In the genomic region with DNA sequence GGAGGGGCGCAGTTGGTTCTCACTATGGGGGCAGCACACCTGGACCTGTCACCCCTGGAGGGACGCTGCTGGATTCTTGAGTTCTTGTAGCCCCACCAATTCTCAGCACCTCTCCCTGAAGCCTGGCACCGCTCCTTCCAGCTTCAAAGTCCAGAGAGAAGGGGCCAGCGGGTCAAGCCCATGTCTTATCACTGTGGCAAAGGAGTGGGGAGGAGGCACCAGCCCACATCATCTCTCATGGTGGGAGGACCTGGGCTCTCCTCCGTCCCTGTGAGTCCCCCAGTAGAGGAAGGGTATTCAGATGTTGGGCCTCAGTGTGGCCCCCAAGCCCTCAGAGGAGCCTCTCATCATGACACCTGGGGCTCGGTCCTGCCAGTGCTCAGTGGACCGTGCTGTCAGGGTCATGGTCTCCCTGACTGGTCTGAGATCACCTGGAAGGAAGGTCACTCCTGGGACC, we compare ENCODE assay signal across 12 cellular contexts.
DNase-seq lines count a peak whose midpoint lies in the region; ATAC-seq, FAIRE-seq and TF ChIP-seq lines count a peak whose summit lies in the region.
"Had no signal": no experiment of that assay in that cellular context is flagged by ENCODE, and none has a peak within 500 bp of the region (broad histone marks: within the 10 kb centered on the region; RNA-seq: fewer than 3 reads in every experiment).

No MANE protein-coding gene starts in this region.

- no peaks in the 10 kb centered on the region for H3K36me3 ChIP-seq in SK-N-SH (replicated peaks in 1 of 2; ENCODE audit: control insufficient read depth in 1 of 2, insufficient read depth in 2 of 2, low read length in 1 of 2)
- no peaks in the 10 kb centered on the region for H3K36me3 ChIP-seq in cardiac muscle cell
- H3K36me3 ChIP-seq in pancreas, result no peaks in the 10 kb centered on the region
- no peaks in the 10 kb centered on the region for H3K36me3 ChIP-seq in vagina
- H3K36me3 ChIP-seq: ovary had no signal

- no peak for TF ChIP-seq RAD21 in SK-N-SH (IDR thresholded peaks at IDR 0.05; ENCODE audit: low read length)

- H3K4me2 ChIP-seq in SK-N-SH, result peak overlapping the region; percentile 66

- H3K27me3 ChIP-seq in SK-N-SH (ENCODE audit: insufficient read depth), result no peaks in the 10 kb centered on the region
- no peaks in the 10 kb centered on the region for H3K27me3 ChIP-seq in cardiac muscle cell
- H3K27me3 ChIP-seq in pancreas, result no peaks in the 10 kb centered on the region
- H3K27me3 ChIP-seq in vagina, result no peaks in the 10 kb centered on the region
- H3K27me3 ChIP-seq: ovary had no signal

- H3K9me2 ChIP-seq in SK-N-SH, result no peaks in the 10 kb centered on the region

- CTCF ChIA-PET in SK-N-SH (lab: Yijun Ruan, JAX), result interaction anchor here (1.2 kb wide), 1 partner anchor 67 kb away, joined by 4 read pairs; the partner anchor contains the start of gene HS1BP3
- CTCF ChIA-PET in activated CD4-positive, alpha-beta T cell treated with anti-CD3 and anti-CD28 coated beads for 36 hours (lab: Charles Lee), result no interaction called here

- DNase-seq in SK-N-SH (no peak), cardiac muscle cell (ENCODE audit: low read depth in 1 of 2, low spot score in 1 of 2) (no peak), pancreas (peak in 1 of 6 donors; percentile 34), vagina (ENCODE audit: extremely low spot score in 2 of 2) (no peak), Ammon's horn (ENCODE audit: low spot score) (no peak), midbrain (lab: John Stamatoyannopoulos, UW) (no peak)
- DNase-seq in activated CD4-positive, alpha-beta T cell treated with anti-CD3 and anti-CD28 coated beads for 36 hours, result no peak
- DNase-seq: activated T-cell treated with anti-CD3 and anti-CD28 coated beads, Interleukin-2, amount 50 U/mL, for 72 hours; NCI-H1105 treated with DMSO at 0.1 percent for 48 hours had no signal

- no peaks in the 10 kb centered on the region for H4K20me1 ChIP-seq in SK-N-SH (ENCODE audit: insufficient read depth)

- no peak overlapping the region for H3K4me3 ChIP-seq in SK-N-SH (ENCODE audit: low read depth in 2 of 2, low read length in 1 of 2)
- no peak overlapping the region for H3K4me3 ChIP-seq in cardiac muscle cell
- no peak overlapping the region for H3K4me3 ChIP-seq in pancreas
- H3K4me3 ChIP-seq in vagina, result no peak overlapping the region
- H3K4me3 ChIP-seq: ovary had no signal

- no peaks in the 10 kb centered on the region for H3K9me3 Mint-ChIP-seq in activated CD4-positive, alpha-beta T cell treated with anti-CD3 and anti-CD28 coated beads for 36 hours (ENCODE audit: low read depth)
- H3K9me3 Mint-ChIP-seq: activated T-cell treated with anti-CD3 and anti-CD28 coated beads, Interleukin-2, amount 50 U/mL, for 72 hours had no signal

- no peaks in the 10 kb centered on the region for H3K36me3 Mint-ChIP-seq in activated CD4-positive, alpha-beta T cell treated with anti-CD3 and anti-CD28 coated beads for 36 hours (ENCODE audit: low read depth)

- no peak for ATAC-seq in SK-N-SH treated with all-trans-retinoic acid at 6 μM for 48 hours
- ATAC-seq in pancreas, result no peak
- ATAC-seq in activated CD4-positive, alpha-beta T cell treated with anti-CD3 and anti-CD28 coated beads for 36 hours, result no peak
- ATAC-seq: activated T-cell treated with anti-CD3 and anti-CD28 coated beads, Interleukin-2, amount 50 U/mL, for 72 hours had no signal

- H3K9me3 ChIP-seq in SK-N-SH (no peaks in the 10 kb centered on the region), cardiac muscle cell (ENCODE audit: low read depth) (no peaks in the 10 kb centered on the region), pancreas (no peaks in the 10 kb centered on the region), vagina (no peaks in the 10 kb centered on the region)
- H3K9me3 ChIP-seq: ovary had no signal

- POLR2A ChIA-PET in SK-N-SH (lab: Yijun Ruan, JAX), result interaction anchor here (3.0 kb wide), 1 partner anchor 136 kb away, joined by 9 read pairs; the partner anchor contains the start of gene RHOB
- POLR2A ChIA-PET in activated CD4-positive, alpha-beta T cell treated with anti-CD3 and anti-CD28 coated beads for 36 hours (lab: Charles Lee), result no interaction called here

- FAIRE-seq in pancreas (lab: Jason Lieb, UNC), result no peak

- no peak for TF ChIP-seq EP300 in SK-N-SH (IDR thresholded peaks at IDR 0.05; ENCODE audit: borderline replicate concordance in 1 of 2, low read depth in 1 of 2, low read length in 1 of 2)

- H3K27ac Mint-ChIP-seq in activated CD4-positive, alpha-beta T cell treated with anti-CD3 and anti-CD28 coated beads for 36 hours, result no peak overlapping the region
- H3K27ac Mint-ChIP-seq: activated T-cell treated with anti-CD3 and anti-CD28 coated beads, Interleukin-2, amount 50 U/mL, for 72 hours had no signal

- peaks cover 3% of the 10 kb centered on the region for H3K4me1 Mint-ChIP-seq in activated CD4-positive, alpha-beta T cell treated with anti-CD3 and anti-CD28 coated beads for 36 hours

- intact Hi-C loops in pancreas (cut with DNase I), result no loop called here
- intact Hi-C loops in vagina (cut with DNase I), result no loop called here
- intact Hi-C loops in activated CD4-positive, alpha-beta T cell treated with anti-CD3 and anti-CD28 coated beads for 36 hours (cut with DNase I, micrococcal nuclease), result no loop called here

- no peak overlapping the region for H3K4me3 Mint-ChIP-seq in activated CD4-positive, alpha-beta T cell treated with anti-CD3 and anti-CD28 coated beads for 36 hours
- H3K4me3 Mint-ChIP-seq: activated T-cell treated with anti-CD3 and anti-CD28 coated beads, Interleukin-2, amount 50 U/mL, for 72 hours had no signal

- WGBS in SK-N-SH (ENCODE audit: low lambda C conversion rate), result 98% methylated on average over 5 of the region's 7 CpGs
- 83 to 87% methylated on average over 7 of the region's 7 CpGs for WGBS in pancreas, 2 donors

- no peak for TF ChIP-seq POLR2A in vagina (IDR thresholded peaks at IDR 0.05)

- H2AFZ ChIP-seq in SK-N-SH (ENCODE audit: low read depth), result no peak overlapping the region

- H3K27me3 Mint-ChIP-seq in activated CD4-positive, alpha-beta T cell treated with anti-CD3 and anti-CD28 coated beads for 36 hours, result peaks cover 2% of the 10 kb centered on the region

- H3K27ac ChIP-seq in SK-N-SH (ENCODE audit: low read depth in 2 of 2, low read length in 1 of 2) (peak overlapping the region; percentile 64 to 87; a peak in 3 of 4 replicates), cardiac muscle cell (peak overlapping the region; percentile 93), pancreas (peak overlapping the region; percentile 53 to 74 (median 60)), vagina (peak overlapping the region; percentile 51)
- H3K27ac ChIP-seq: 22Rv1 had no signal

- peak overlapping the region; percentile 66 for H3K9ac ChIP-seq in SK-N-SH

- H3F3A ChIP-seq in SK-N-SH (replicated peaks; ENCODE audit: insufficient read depth), result peaks cover 37% of the 10 kb centered on the region

- H3K4me1 ChIP-seq in SK-N-SH (ENCODE audit: control insufficient read depth in 1 of 2, insufficient read depth in 2 of 2, low read depth in 1 of 2, low read length in 1 of 2), result peaks cover 35 to 40% of the 10 kb centered on the region in 2 experiments; a peak in 3 of 4 replicates
- H3K4me1 ChIP-seq in cardiac muscle cell (ENCODE audit: low read depth), result peaks cover 16% of the 10 kb centered on the region
- peaks cover 0 to 8% (median 5%) of the 10 kb centered on the region in 3 donors for H3K4me1 ChIP-seq in pancreas
- H3K4me1 ChIP-seq in vagina, result peaks cover 46% of the 10 kb centered on the region

- TF ChIP-seq CTCF in SK-N-SH (IDR thresholded peaks at IDR 0.05) (no peak), cardiac muscle cell (IDR thresholded peaks at IDR 0.05; ENCODE audit: low read depth, low read length) (no peak), pancreas (IDR thresholded peaks at IDR 0.05) (no peak), vagina (IDR thresholded peaks at IDR 0.05) (no peak)

- H3K79me2 ChIP-seq in SK-N-SH (ENCODE audit: insufficient read depth), result no peaks in the 10 kb centered on the region

TF ChIP-seq in SK-N-SH treated with all-trans-retinoic acid at 6 μM for 48 hours, 23 proteins besides CTCF, POLR2A, EP300 and RAD21:
- TF ChIP-seq TOX (CRISPR knock-in tag; IDR thresholded peaks at IDR 0.05; ENCODE audit: borderline replicate concordance), result no peak
- no peak for TF ChIP-seq SNAI2 (CRISPR knock-in tag; IDR thresholded peaks at IDR 0.05)
- no peak for TF ChIP-seq RARB (CRISPR knock-in tag; IDR thresholded peaks at IDR 0.05)
- TF ChIP-seq ISL1 (CRISPR knock-in tag; IDR thresholded peaks at IDR 0.05), result no peak
- TF ChIP-seq ARNTL (CRISPR knock-in tag; IDR thresholded peaks at IDR 0.05; ENCODE audit: borderline replicate concordance, low read depth), result no peak
- no peak for TF ChIP-seq CSDC2 (CRISPR knock-in tag; IDR thresholded peaks at IDR 0.05)
TF ChIP-seq in SK-N-SH treated with all-trans-retinoic acid at 6 μM for 48 hours: peak in this region for 0.
